10 cellular contexts compared by ENCODE assay signal in genomic region chr14:23153891-23154796, GRCh38. TPM values are rescaled to one million over a fixed set of nuclear protein-coding genes. Genes with fewer than 3 reads are reported as not detected.
DNase-seq lines count a peak whose midpoint lies in the region; ATAC-seq and TF ChIP-seq lines count a peak whose summit lies in the region.
"Had no signal": no experiment of that assay in that cellular context is flagged by ENCODE, and none has a peak within 500 bp of the region (broad histone marks: within the 10 kb centered on the region; RNA-seq: fewer than 3 reads in every experiment).

No MANE protein-coding gene starts in this region.

- peaks cover 3% of the 10 kb centered on the region for H3K27me3 Mint-ChIP-seq in activated CD4-positive, alpha-beta memory T cell treated with anti-CD3 and anti-CD28 coated beads for 36 hours
- peaks cover 11% of the 10 kb centered on the region for H3K27me3 Mint-ChIP-seq in activated CD4-positive, alpha-beta memory T cell treated with anti-CD3 and anti-CD28 coated beads, Interleukin-2, amount 10 ng/mL, durations not matched to agents 7 days and 5 days

- 24 to 36% (median 31%) methylated on average over 28 of the region's 28 CpGs for WGBS in adipose tissue, 3 donors

- no peaks in the 10 kb centered on the region for H3K36me3 Mint-ChIP-seq in activated CD4-positive, alpha-beta memory T cell treated with anti-CD3 and anti-CD28 coated beads for 36 hours
- no peaks in the 10 kb centered on the region for H3K36me3 Mint-ChIP-seq in activated CD4-positive, alpha-beta memory T cell treated with anti-CD3 and anti-CD28 coated beads, Interleukin-2, amount 10 ng/mL, durations not matched to agents 7 days and 5 days (ENCODE audit: low read depth)
- H3K36me3 Mint-ChIP-seq: CD4-positive, CD25-positive, alpha-beta regulatory T cell had no signal

- H3K4me3 ChIP-seq in left ventricle myocardium inferior (peak overlapping the region; percentile 60), skeletal muscle cell (ENCODE audit: low read depth, low read length) (no peak overlapping the region)

- H3K27me3 ChIP-seq in left ventricle myocardium inferior (ENCODE audit: low read depth), result no peaks in the 10 kb centered on the region

- no peaks in the 10 kb centered on the region for H3K9me3 Mint-ChIP-seq in activated CD4-positive, alpha-beta memory T cell treated with anti-CD3 and anti-CD28 coated beads for 36 hours
- H3K9me3 Mint-ChIP-seq in activated CD4-positive, alpha-beta memory T cell treated with anti-CD3 and anti-CD28 coated beads, Interleukin-2, amount 10 ng/mL, durations not matched to agents 7 days and 5 days, result no peaks in the 10 kb centered on the region

- CTCF ChIA-PET in activated CD4-positive, alpha-beta memory T cell treated with anti-CD3 and anti-CD28 coated beads for 36 hours (lab: Charles Lee), result interaction anchor here (1.3 kb wide), 1 partner anchor 34 kb away, joined by 4 read pairs; no protein-coding TSS in a partner anchor
- CTCF ChIA-PET in activated CD4-positive, alpha-beta memory T cell treated with anti-CD3 and anti-CD28 coated beads, Interleukin-2, amount 10 ng/mL, durations not matched to agents 7 days and 5 days (lab: Charles Lee), result interaction anchor here (1.5 kb wide), 1 partner anchor 33 kb away, joined by 5 read pairs; no protein-coding TSS in a partner anchor

- POLR2A ChIA-PET in activated CD4-positive, alpha-beta memory T cell treated with anti-CD3 and anti-CD28 coated beads for 36 hours (lab: Charles Lee), result no interaction called here
- POLR2A ChIA-PET in activated CD4-positive, alpha-beta memory T cell treated with anti-CD3 and anti-CD28 coated beads, Interleukin-2, amount 10 ng/mL, durations not matched to agents 7 days and 5 days (lab: Charles Lee), result no interaction called here

- intact Hi-C loops in activated CD4-positive, alpha-beta memory T cell treated with anti-CD3 and anti-CD28 coated beads for 36 hours (cut with micrococcal nuclease), result no loop called here
- intact Hi-C loops in left ventricle myocardium inferior (cut with micrococcal nuclease), result no loop called here

- H3K27ac ChIP-seq in adipose tissue (ENCODE audit: low read depth, low read length) (peak overlapping the region; percentile 4), left ventricle myocardium inferior (replicated peaks) (peak overlapping the region; percentile 95)

- ATAC-seq in HG02610 (IDR thresholded peaks at IDR 0.05; ENCODE audit: unreplicated experiment), result no peak

- H3K4me1 Mint-ChIP-seq in activated CD4-positive, alpha-beta memory T cell treated with anti-CD3 and anti-CD28 coated beads for 36 hours (ENCODE audit: low read depth), result peaks cover 13% of the 10 kb centered on the region
- H3K4me1 Mint-ChIP-seq in activated CD4-positive, alpha-beta memory T cell treated with anti-CD3 and anti-CD28 coated beads, Interleukin-2, amount 10 ng/mL, durations not matched to agents 7 days and 5 days, result peaks cover 3% of the 10 kb centered on the region

- no peak for TF ChIP-seq CTCF in left ventricle myocardium inferior (IDR thresholded peaks at IDR 0.05; ENCODE audit: borderline replicate concordance)

- peak; percentile 16 for DNase-seq in activated CD4-positive, alpha-beta memory T cell treated with anti-CD3 and anti-CD28 coated beads for 36 hours
- DNase-seq in activated CD4-positive, alpha-beta memory T cell treated with anti-CD3 and anti-CD28 coated beads, Interleukin-2, amount 10 ng/mL, durations not matched to agents 7 days and 5 days, result no peak
- DNase-seq in left ventricle myocardium inferior (peak; percentile 92), skeletal muscle cell (ENCODE audit: low read depth) (peak; percentile 65), NCI-H748 treated with DMSO at 0.1 percent for 48 hours (lab: John Stamatoyannopoulos, UW) (no peak), 8988T (no peak)
- DNase-seq: CD4-positive, CD25-positive, alpha-beta regulatory T cell had no signal

- peaks cover 47% of the 10 kb centered on the region for H3K4me1 ChIP-seq in left ventricle myocardium inferior

- H3K4me3 Mint-ChIP-seq in activated CD4-positive, alpha-beta memory T cell treated with anti-CD3 and anti-CD28 coated beads for 36 hours, result no peak overlapping the region
- H3K4me3 Mint-ChIP-seq in activated CD4-positive, alpha-beta memory T cell treated with anti-CD3 and anti-CD28 coated beads, Interleukin-2, amount 10 ng/mL, durations not matched to agents 7 days and 5 days, result no peak overlapping the region

- H3K27ac Mint-ChIP-seq in activated CD4-positive, alpha-beta memory T cell treated with anti-CD3 and anti-CD28 coated beads for 36 hours, result no peak overlapping the region
- no peak overlapping the region for H3K27ac Mint-ChIP-seq in activated CD4-positive, alpha-beta memory T cell treated with anti-CD3 and anti-CD28 coated beads, Interleukin-2, amount 10 ng/mL, durations not matched to agents 7 days and 5 days

- H3K9me3 ChIP-seq in left ventricle myocardium inferior (replicated peaks), result no peaks in the 10 kb centered on the region

- H3K36me3 ChIP-seq in left ventricle myocardium inferior, result no peaks in the 10 kb centered on the region

RNA-seq across cellular contexts. Expression of gene SLC7A8, which starts 29.3 kb away (rescaled TPM):
- total RNA-seq in activated CD4-positive, alpha-beta memory T cell treated with anti-CD3 and anti-CD28 coated beads for 36 hours, result 1 to 10 TPM in 1 of 2 experiments, under 1 TPM in 1; 0.83 to 1.7 TPM
- total RNA-seq in activated CD4-positive, alpha-beta memory T cell treated with anti-CD3 and anti-CD28 coated beads, Interleukin-2, amount 10 ng/mL, durations not matched to agents 7 days and 5 days, result under 1 TPM; 0.76 to 0.93 TPM
- polyA plus RNA-seq in adipose tissue, result 10 to 100 TPM; 16.8 to 41.5 (median 25.9) TPM
- total RNA-seq in left ventricle myocardium inferior, result 10.6 TPM
- total RNA-seq: CD4-positive, CD25-positive, alpha-beta regulatory T cell had no signal

RNA-seq across cellular contexts. Expression of gene CEBPE, which starts 35.1 kb away (rescaled TPM):
- total RNA-seq in activated CD4-positive, alpha-beta memory T cell treated with anti-CD3 and anti-CD28 coated beads for 36 hours, result under 1 TPM; 0.19 to 0.34 TPM
- under 1 TPM; 0.25 to 0.83 TPM for total RNA-seq in activated CD4-positive, alpha-beta memory T cell treated with anti-CD3 and anti-CD28 coated beads, Interleukin-2, amount 10 ng/mL, durations not matched to agents 7 days and 5 days
- polyA plus RNA-seq in adipose tissue, result 1 to 10 TPM in 1 of 3 donors, under 1 TPM in 1, not detected in 1; 0.15 to 2.8 TPM
- total RNA-seq in left ventricle myocardium inferior, result not detected
- total RNA-seq: CD4-positive, CD25-positive, alpha-beta regulatory T cell had no signal

RNA-seq across cellular contexts. Expression of gene CIROP, which starts 49.4 kb away (rescaled TPM):
- not detected for total RNA-seq in activated CD4-positive, alpha-beta memory T cell treated with anti-CD3 and anti-CD28 coated beads for 36 hours
- total RNA-seq in activated CD4-positive, alpha-beta memory T cell treated with anti-CD3 and anti-CD28 coated beads, Interleukin-2, amount 10 ng/mL, durations not matched to agents 7 days and 5 days, result not detected
- under 1 TPM in 2 of 3 donors, not detected in 1; 0.03 to 0.56 TPM for polyA plus RNA-seq in adipose tissue
- total RNA-seq in left ventricle myocardium inferior, result not detected
- total RNA-seq: CD4-positive, CD25-positive, alpha-beta regulatory T cell; T-helper 2 cell treated with Interferon-gamma antibody and Interleukin-4, amounts not matched to agents 100 ng/mL and 5 ng/mL, for 36 hours had no signal

RNA-seq across cellular contexts. Expression of gene C14orf119, which starts 58.8 kb away (rescaled TPM):
- total RNA-seq in activated CD4-positive, alpha-beta memory T cell treated with anti-CD3 and anti-CD28 coated beads for 36 hours, result 10 to 100 TPM; 58.0 to 62.8 TPM
- total RNA-seq in activated CD4-positive, alpha-beta memory T cell treated with anti-CD3 and anti-CD28 coated beads, Interleukin-2, amount 10 ng/mL, durations not matched to agents 7 days and 5 days, result 10 to 100 TPM; 49.2 to 55.5 TPM
- 10 to 100 TPM; 16.3 to 54.9 (median 45.0) TPM for polyA plus RNA-seq in adipose tissue
- total RNA-seq in left ventricle myocardium inferior, result 25.2 TPM

RNA-seq across cellular contexts. Expression of gene ACIN1, which starts 59.2 kb away (rescaled TPM):
- total RNA-seq in activated CD4-positive, alpha-beta memory T cell treated with anti-CD3 and anti-CD28 coated beads for 36 hours, result 100 to 1,000 TPM; 148 to 157 TPM
- 100 to 1,000 TPM; 166 to 167 TPM for total RNA-seq in activated CD4-positive, alpha-beta memory T cell treated with anti-CD3 and anti-CD28 coated beads, Interleukin-2, amount 10 ng/mL, durations not matched to agents 7 days and 5 days
- 10 to 100 TPM; 43.6 to 81.4 (median 79.3) TPM for polyA plus RNA-seq in adipose tissue
- 64.6 TPM for total RNA-seq in left ventricle myocardium inferior

Comparison
In these comparisons a context has a peak if more than half of its experiments do, and no peak if none do; other contexts are left out.
1. DNase-seq: peak in activated CD4-positive, alpha-beta memory T cell treated with anti-CD3 and anti-CD28 coated beads for 36 hours (single experiment), left ventricle myocardium inferior (single experiment) and skeletal muscle cell (single experiment); none in activated CD4-positive, alpha-beta memory T cell treated with anti-CD3 and anti-CD28 coated beads, Interleukin-2, amount 10 ng/mL, durations not matched to agents 7 days and 5 days (single experiment), NCI-H748 treated with DMSO at 0.1 percent for 48 hours (single experiment) and 8988T (single experiment).